ENCODE assay signal across 21 cellular contexts in the genomic region with DNA sequence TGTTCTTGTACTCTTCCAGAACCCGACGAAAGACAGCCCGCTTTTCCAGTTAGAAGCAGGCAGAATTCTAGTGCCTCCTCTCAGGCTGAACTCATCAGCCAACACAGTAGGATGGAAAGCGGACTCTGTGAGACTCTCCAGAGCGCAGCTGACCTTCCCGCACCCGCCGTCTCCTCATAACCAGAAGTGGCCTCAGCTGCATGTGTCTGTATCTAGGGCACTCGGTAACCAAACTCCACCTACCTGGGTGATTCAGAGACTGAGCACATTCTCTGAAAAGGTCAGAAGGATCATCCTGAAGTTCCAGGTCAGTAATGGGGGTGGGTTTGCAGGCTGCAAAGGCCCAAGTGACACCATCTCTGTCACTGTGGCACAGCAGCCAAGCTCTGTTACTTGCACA.
DNase-seq lines count a peak whose midpoint lies in the region; ATAC-seq, FAIRE-seq and TF ChIP-seq lines count a peak whose summit lies in the region.
"Had no signal": no experiment of that assay in that cellular context is flagged by ENCODE, and none has a peak within 500 bp of the region (broad histone marks: within the 10 kb centered on the region; RNA-seq: fewer than 3 reads in every experiment).

No MANE protein-coding gene starts in this region.

- peak; percentile 28 for ATAC-seq in activated CD4-positive, alpha-beta T cell treated with anti-CD3 and anti-CD28 coated beads for 36 hours
- ATAC-seq in activated naive CD4-positive, alpha-beta T cell treated with anti-CD3 and anti-CD28 coated beads, Interleukin-2, amount 50 U/mL, for 72 hours = peak; percentile 47 to 50
- no peak for ATAC-seq in GM19328 (IDR thresholded peaks at IDR 0.05; ENCODE audit: unreplicated experiment)

- peak overlapping the region; percentile 13 for H3K27ac ChIP-seq in temporal lobe (ENCODE audit: low read depth, low read length)
- H3K27ac ChIP-seq: 22Rv1, C4-2B had no signal

- no peaks in the 10 kb centered on the region for H3K27me3 ChIP-seq in bronchial epithelial cell (ENCODE audit: control insufficient read depth, insufficient read depth, low read length)

- H3K4me3 Mint-ChIP-seq in activated CD4-positive, alpha-beta T cell treated with anti-CD3 and anti-CD28 coated beads for 36 hours = no peak overlapping the region
- H3K4me3 Mint-ChIP-seq: H9 had no signal

- H3K27ac Mint-ChIP-seq in activated CD4-positive, alpha-beta T cell treated with anti-CD3 and anti-CD28 coated beads for 36 hours = no peak overlapping the region
- no peak overlapping the region for H3K27ac Mint-ChIP-seq in activated naive CD4-positive, alpha-beta T cell treated with anti-CD3 and anti-CD28 coated beads, Interleukin-2, amount 50 U/mL, for 72 hours

- intact Hi-C loops in activated CD4-positive, alpha-beta T cell treated with anti-CD3 and anti-CD28 coated beads for 36 hours (cut with DNase I, micrococcal nuclease) = no loop called here

- no peaks in the 10 kb centered on the region for H3K36me3 ChIP-seq in bronchial epithelial cell (ENCODE audit: control insufficient read depth, insufficient read depth, low read length)

- no peak for DNase-seq in activated CD4-positive, alpha-beta T cell treated with anti-CD3 and anti-CD28 coated beads for 36 hours
- no peak for DNase-seq in activated CD4-positive, alpha-beta T cell treated with anti-CD3 and anti-CD28 coated beads for 1 hour
- DNase-seq in activated naive CD4-positive, alpha-beta T cell treated with anti-CD3 and anti-CD28 coated beads, Interleukin-2, amount 50 U/mL, for 72 hours (ENCODE audit: low spot score in 2 of 2) = no peak
- DNase-seq in activated naive CD4-positive, alpha-beta T cell treated with anti-CD3 and anti-CD28 coated beads, Interleukin-2, amount 50 U/mL, for 16 hours = no peak
- no peak for DNase-seq in bronchial epithelial cell (ENCODE audit: low read depth)
- DNase-seq in SKM-1 (lab: John Stamatoyannopoulos, UW; ENCODE audit: unreplicated experiment) = no peak
- DNase-seq: AML-193, DMS 273 treated with DMSO at 0.1 percent for 48 hours, DND-41, H9, KG1, NCI-H1105 treated with DMSO at 0.1 percent for 48 hours, NCI-H1694, NCI-H2227 treated with DMSO at 0.1 percent for 48 hours, NCI-H510A treated with DMSO at 0.1 percent for 48 hours, OCI-M1, Right ventricle myocardium superior had no signal

- H3K9me3 Mint-ChIP-seq in activated CD4-positive, alpha-beta T cell treated with anti-CD3 and anti-CD28 coated beads for 36 hours (ENCODE audit: low read depth) = no peaks in the 10 kb centered on the region
- no peaks in the 10 kb centered on the region for H3K9me3 Mint-ChIP-seq in activated naive CD4-positive, alpha-beta T cell treated with anti-CD3 and anti-CD28 coated beads, Interleukin-2, amount 50 U/mL, for 72 hours
- H3K9me3 Mint-ChIP-seq: H9 had no signal

- peak; percentile 76 for FAIRE-seq in bronchial epithelial cell (lab: Jason Lieb, UNC)

- no peak overlapping the region for H3K4me3 ChIP-seq in bronchial epithelial cell (ENCODE audit: low read depth, low read length)

- CTCF ChIA-PET in activated CD4-positive, alpha-beta T cell treated with anti-CD3 and anti-CD28 coated beads for 36 hours (lab: Charles Lee) = interaction anchor here (0.6 to 1.5 kb wide), 9 partner anchors 13 to 1906 kb away, joined by 3 to 8 read pairs (median 3); no protein-coding TSS in a partner anchor

- H3K36me3 Mint-ChIP-seq in activated CD4-positive, alpha-beta T cell treated with anti-CD3 and anti-CD28 coated beads for 36 hours (ENCODE audit: low read depth) = no peaks in the 10 kb centered on the region
- H3K36me3 Mint-ChIP-seq in activated naive CD4-positive, alpha-beta T cell treated with anti-CD3 and anti-CD28 coated beads, Interleukin-2, amount 50 U/mL, for 72 hours = no peaks in the 10 kb centered on the region

- no peak for TF ChIP-seq CTCF in bronchial epithelial cell (IDR thresholded peaks at IDR 0.05; ENCODE audit: insufficient read depth, low read length, severe bottlenecking)

- POLR2A ChIA-PET in activated CD4-positive, alpha-beta T cell treated with anti-CD3 and anti-CD28 coated beads for 36 hours (lab: Charles Lee) = interaction anchor here (0.6 kb wide), 1 partner anchor 77 kb away, joined by 3 read pairs; no protein-coding TSS in a partner anchor

- H3K4me1 Mint-ChIP-seq in activated CD4-positive, alpha-beta T cell treated with anti-CD3 and anti-CD28 coated beads for 36 hours = peaks cover 35% of the 10 kb centered on the region

- peaks cover 5% of the 10 kb centered on the region for H3K27me3 Mint-ChIP-seq in activated CD4-positive, alpha-beta T cell treated with anti-CD3 and anti-CD28 coated beads for 36 hours
